ENCODE assay signal across 9 cellular contexts in the genomic region with DNA sequence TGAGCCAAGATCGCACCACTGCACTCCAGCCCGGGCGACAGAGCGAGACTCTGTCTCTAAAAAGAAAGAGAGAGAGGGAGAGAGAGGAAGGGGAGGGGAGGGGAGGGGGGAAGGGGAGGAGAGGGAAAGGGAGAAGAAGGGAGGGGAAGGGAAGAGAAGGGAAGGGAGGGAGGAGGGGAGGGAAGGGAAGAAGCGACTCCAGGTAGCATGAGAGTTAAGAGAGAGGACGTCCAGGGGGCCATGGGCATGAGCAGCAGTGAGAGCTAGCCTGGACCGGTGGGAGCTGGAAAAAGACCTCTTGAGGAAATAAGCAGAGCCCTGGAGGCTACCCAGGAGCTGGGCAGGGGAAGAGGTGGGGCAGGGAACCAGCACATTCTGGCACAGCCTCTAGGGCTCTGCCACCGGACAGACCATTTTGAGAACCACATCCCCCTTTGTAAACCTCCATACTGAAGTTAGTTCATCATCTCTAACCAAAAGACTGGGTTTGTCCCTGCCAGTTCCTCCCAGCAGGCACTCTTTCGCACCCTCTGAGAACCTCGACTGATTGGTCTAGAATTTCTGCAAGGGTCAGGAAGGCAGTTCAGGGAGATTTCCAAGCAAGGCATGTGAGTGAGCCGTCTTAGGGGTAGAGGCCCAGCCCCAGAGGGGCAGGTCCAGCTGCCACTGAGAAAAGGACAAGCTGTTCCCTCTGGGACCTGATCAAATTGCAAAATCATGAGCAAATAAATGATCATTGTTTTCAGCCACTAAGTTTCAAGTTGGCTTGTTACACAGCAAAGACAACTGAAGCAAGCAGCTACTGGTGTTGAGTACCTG. TPM values are rescaled to one million over a fixed set of nuclear protein-coding genes. Genes with fewer than 3 reads are reported as not detected.
DNase-seq lines count a peak whose midpoint lies in the region; ATAC-seq and TF ChIP-seq lines count a peak whose summit lies in the region.
"Had no signal": no experiment of that assay in that cellular context is flagged by ENCODE, and none has a peak within 500 bp of the region (broad histone marks: within the 10 kb centered on the region; RNA-seq: fewer than 3 reads in every experiment).

No MANE protein-coding gene starts in this region.

- no peaks in the 10 kb centered on the region for H3K27me3 ChIP-seq in esophagus muscularis mucosa
- no peaks in the 10 kb centered on the region for H3K27me3 ChIP-seq in mucosa of stomach (ENCODE audit: control insufficient read depth, insufficient read depth, low read length)
- H3K27me3 ChIP-seq in upper lobe of left lung: no peaks in the 10 kb centered on the region

- no peak for TF ChIP-seq CTCF in esophagus muscularis mucosa (IDR thresholded peaks at IDR 0.05)
- no peak for TF ChIP-seq CTCF in upper lobe of left lung (IDR thresholded peaks at IDR 0.05)

- peak; percentile 80 to 88 for ATAC-seq in upper lobe of left lung (ENCODE audit: low FRiP score in 2 of 2)
- ATAC-seq in HG03432 (IDR thresholded peaks at IDR 0.05; ENCODE audit: unreplicated experiment): no peak

- H3K9me3 ChIP-seq in esophagus muscularis mucosa (no peaks in the 10 kb centered on the region), mucosa of stomach (ENCODE audit: control insufficient read depth, low read length) (no peaks in the 10 kb centered on the region), upper lobe of left lung (no peaks in the 10 kb centered on the region)

- H3K9ac ChIP-seq in mucosa of stomach (ENCODE audit: low read length): peak overlapping the region; percentile 48

- DNase-seq in NCI-H1436 (lab: John Stamatoyannopoulos, UW) (peak; percentile 26), NCI-H1436 treated with DMSO at 0.1 percent for 48 hours (lab: John Stamatoyannopoulos, UW) (no peak), esophagus muscularis mucosa (ENCODE audit: extremely low spot score) (no peak), upper lobe of left lung (peak in 1 of 2 donors; percentile 84), NCI-H187 treated with DMSO at 0.1 percent for 48 hours (lab: John Stamatoyannopoulos, UW) (no peak), inferior parietal cortex (ENCODE audit: extremely low spot score) (no peak)
- DNase-seq: NCI-H1417 treated with DMSO at 0.1 percent for 48 hours had no signal

- 54% methylated on average over 11 of the region's 11 CpGs for WGBS in esophagus muscularis mucosa
- WGBS in upper lobe of left lung, 2 donors: 41 to 56% methylated on average over 10 to 11 of the region's 11 CpGs

- TF ChIP-seq EP300 in esophagus muscularis mucosa (IDR thresholded peaks at IDR 0.05) (no peak), upper lobe of left lung (IDR thresholded peaks at IDR 0.05) (peak in 2 of 4 donors; percentile 70 to 93)

- intact Hi-C loops in esophagus muscularis mucosa (cut with DNase I): no loop called here

- peaks cover 12 to 38% (median 31%) of the 10 kb centered on the region in 4 donors for H3K4me1 ChIP-seq in esophagus muscularis mucosa
- H3K4me1 ChIP-seq in mucosa of stomach (ENCODE audit: control insufficient read depth, insufficient read depth, low read length): peaks cover 39% of the 10 kb centered on the region
- H3K4me1 ChIP-seq in upper lobe of left lung: peaks cover 35 to 47% (median 42%) of the 10 kb centered on the region in 4 donors

- H3K27ac ChIP-seq in esophagus muscularis mucosa (replicated peaks in 1 of 4) (peak overlapping the region; percentile 75 to 83 (median 78)), upper lobe of left lung (peak overlapping the region; percentile 77 to 88 (median 86))

- H3K36me3 ChIP-seq in esophagus muscularis mucosa (no peaks in the 10 kb centered on the region), mucosa of stomach (ENCODE audit: control insufficient read depth, insufficient read depth, low read length) (no peaks in the 10 kb centered on the region), upper lobe of left lung (no peaks in the 10 kb centered on the region)

- TF ChIP-seq POLR2A in esophagus muscularis mucosa (IDR thresholded peaks at IDR 0.05; ENCODE audit: low read depth): peak; percentile 23
- peak in 2 of 4 donors; percentile 23 to 71 for TF ChIP-seq POLR2A in upper lobe of left lung (IDR thresholded peaks at IDR 0.05)

- no peak overlapping the region for H3K4me3 ChIP-seq in esophagus muscularis mucosa
- no peak overlapping the region for H3K4me3 ChIP-seq in mucosa of stomach (ENCODE audit: low read length)
- H3K4me3 ChIP-seq in upper lobe of left lung: no peak overlapping the region

RNA-seq across cellular contexts. Expression of a gene that starts 11.7 kb away (rescaled TPM):
- total RNA-seq in esophagus muscularis mucosa: 10 to 100 TPM in 2 of 4 donors, 1 to 10 TPM in 2; 5.4 to 12.0 (median 9.7) TPM
- 10 to 100 TPM in 5 of 6 donors, 1 to 10 TPM in 1; 8.0 to 37.7 (median 13.0) TPM for total RNA-seq in upper lobe of left lung

RNA-seq across cellular contexts. Expression of a gene that starts 12.6 kb away (rescaled TPM):
- 100 to 1,000 TPM in 1 of 4 donors, 10 to 100 TPM in 3; 14.5 to 140 (median 21.3) TPM for total RNA-seq in esophagus muscularis mucosa
- 10 to 100 TPM; 23.6 to 40.2 (median 33.7) TPM for total RNA-seq in upper lobe of left lung
